30 cellular contexts compared by ENCODE assay signal in the genomic region with DNA sequence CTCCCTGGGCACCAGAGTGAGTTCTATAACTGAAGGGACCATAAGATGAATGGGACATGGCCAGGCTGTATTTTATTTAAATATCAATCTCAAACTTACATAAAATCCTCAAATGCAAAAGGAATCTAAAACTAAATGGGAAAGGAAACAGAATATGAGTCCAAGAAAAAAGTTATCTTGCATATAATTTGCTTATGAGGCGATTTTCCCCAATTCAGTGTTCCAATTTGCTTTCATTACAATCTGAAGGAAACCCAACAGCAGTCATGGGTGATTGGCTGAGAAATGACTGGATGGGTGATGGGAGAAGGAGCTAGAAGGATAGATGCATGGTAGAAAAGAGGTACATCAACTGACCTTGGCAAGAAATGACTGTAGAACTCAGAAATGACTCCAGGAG.
"Had no signal": no experiment of that assay in that cellular context is flagged by ENCODE, and none has a peak within 500 bp of the region (broad histone marks: within the 10 kb centered on the region; RNA-seq: fewer than 3 reads in every experiment).

No MANE protein-coding gene starts in this region.

- H2AFZ ChIP-seq: neural progenitor cell had no signal

- H3K27ac ChIP-seq: neural progenitor cell, pancreas, prostate gland, skin epidermis, spleen, suprapubic skin, testis, tibial artery, transverse colon, upper lobe of right lung, uterus had no signal

- H3K9me3 Mint-ChIP-seq: nephron; stimulated activated memory B cell treated with anti-CD40 and anti-IgM and Interleukin-4, amounts not matched to agents 10 μg/mL and 1 μg/mL and 100 μg/mL, for 72 hours; type B pancreatic cell had no signal

- H3K27me3 ChIP-seq: neural progenitor cell, spleen, suprapubic skin, testis, tibial artery, transverse colon, upper lobe of right lung, uterus had no signal

- H3K9me3 ChIP-seq: pancreas, prostate gland, suprapubic skin, testis, tibial artery, transverse colon, upper lobe of right lung, uterus had no signal

- H3K36me3 ChIP-seq: neural progenitor cell, pancreas, prostate gland, spleen, suprapubic skin, tibial artery, transverse colon, upper lobe of right lung, uterus had no signal

- H3K27me3 Mint-ChIP-seq: naive thymus-derived CD4-positive, alpha-beta T cell; stimulated activated memory B cell treated with anti-CD40 and anti-IgM and Interleukin-4, amounts not matched to agents 10 μg/mL and 1 μg/mL and 100 μg/mL, for 72 hours; stimulated activated naive CD8-positive, alpha-beta T cell treated with anti-CD3 and anti-CD28 coated beads, Interleukin-15, amount 100 ng/mL, for 72 hours; type B pancreatic cell had no signal

- H3K4me1 ChIP-seq: neural progenitor cell, pancreas, prostate gland, spleen, suprapubic skin, testis, tibial artery, transverse colon, upper lobe of right lung, uterus had no signal

- H3K9ac ChIP-seq: neural progenitor cell had no signal

- ATAC-seq: naive thymus-derived CD4-positive, alpha-beta T cell; natural killer cell; pancreas; right cardiac atrium; sciatic nerve; stimulated activated memory B cell treated with anti-CD40 and anti-IgM and Interleukin-4, amounts not matched to agents 10 μg/mL and 1 μg/mL and 100 μg/mL, for 72 hours; stimulated activated naive CD8-positive, alpha-beta T cell treated with anti-CD3 and anti-CD28 coated beads, Interleukin-15, amount 100 ng/mL, for 72 hours; stimulated activated naive CD8-positive, alpha-beta T cell treated with anti-CD3 and anti-CD28 coated beads, Interleukin-15, Interleukin-2, amounts not matched to agents 100 U/mL and 50 U/mL, for 24 hours; upper lobe of right lung had no signal

- H3K4me3 ChIP-seq: neural progenitor cell, pancreas, prostate gland, skin epidermis, smooth muscle cell, spleen, suprapubic skin, testis, tibial artery, transverse colon, upper lobe of right lung, uterus had no signal

- DNase-seq: naive thymus-derived CD4-positive, alpha-beta T cell; natural killer cell; occipital lobe; pancreas; retina; right cardiac atrium; spleen; stimulated activated CD4-positive, alpha-beta T cell treated with anti-CD3 and anti-CD28 coated beads, Interleukin-12 subunit alpha, Interleukin-12 subunit beta, amount 100 ng/mL, for 4 hours; stimulated activated CD4-positive, alpha-beta T cell treated with anti-CD3 and anti-CD28 coated beads, Interleukin-1b, Interleukin-23, amount 100 ng/mL, for 48 hours; stimulated activated CD4-positive, alpha-beta T cell treated with anti-CD3 and anti-CD28 coated beads, Interleukin-4, amount 100 ng/mL, for 1 hour; stimulated activated CD4-positive, alpha-beta T cell treated with anti-CD3 and anti-CD28 coated beads, Interleukin-4, amount 100 ng/mL, for 4 hours; stimulated activated CD8-positive, alpha-beta memory T cell treated with anti-CD3 and anti-CD28 coated beads, Interleukin-4, amount 100 ng/mL, for 48 hours; stimulated activated naive CD4-positive, alpha-beta T cell; stimulated activated naive CD8-positive, alpha-beta T cell treated with anti-CD3 and anti-CD28 coated beads, Interleukin-15, amount 100 ng/mL, for 72 hours; stimulated activated naive CD8-positive, alpha-beta T cell treated with anti-CD3 and anti-CD28 coated beads, Interleukin-15, Interleukin-2, amounts not matched to agents 100 U/mL and 50 U/mL, for 24 hours; substantia nigra; testis; tibial artery; transverse colon; upper lobe of right lung; uterus had no signal

- FAIRE-seq: pancreas had no signal

- H3K36me3 Mint-ChIP-seq: naive thymus-derived CD4-positive, alpha-beta T cell; natural killer cell; stimulated activated memory B cell treated with anti-CD40 and anti-IgM and Interleukin-4, amounts not matched to agents 10 μg/mL and 1 μg/mL and 100 μg/mL, for 72 hours; type B pancreatic cell had no signal

- H3K4me2 ChIP-seq: neural progenitor cell, smooth muscle cell had no signal

- H3K4me1 Mint-ChIP-seq: naive thymus-derived CD4-positive, alpha-beta T cell; natural killer cell; nephron; neural progenitor cell; stimulated activated memory B cell treated with anti-CD40 and anti-IgM and Interleukin-4, amounts not matched to agents 10 μg/mL and 1 μg/mL and 100 μg/mL, for 72 hours; stimulated activated naive CD8-positive, alpha-beta T cell treated with anti-CD3 and anti-CD28 coated beads, Interleukin-15, amount 100 ng/mL, for 72 hours had no signal

- H3K4me3 Mint-ChIP-seq: naive thymus-derived CD4-positive, alpha-beta T cell; natural killer cell; nephron; neural progenitor cell; stimulated activated memory B cell treated with anti-CD40 and anti-IgM and Interleukin-4, amounts not matched to agents 10 μg/mL and 1 μg/mL and 100 μg/mL, for 72 hours; stimulated activated naive CD8-positive, alpha-beta T cell treated with anti-CD3 and anti-CD28 coated beads, Interleukin-15, amount 100 ng/mL, for 72 hours; type B pancreatic cell had no signal

- H3K27ac Mint-ChIP-seq: naive thymus-derived CD4-positive, alpha-beta T cell; natural killer cell; nephron; neural progenitor cell; stimulated activated memory B cell treated with anti-CD40 and anti-IgM and Interleukin-4, amounts not matched to agents 10 μg/mL and 1 μg/mL and 100 μg/mL, for 72 hours; stimulated activated naive CD8-positive, alpha-beta T cell treated with anti-CD3 and anti-CD28 coated beads, Interleukin-15, amount 100 ng/mL, for 72 hours; type B pancreatic cell had no signal
